In genomic region chr4:147773261-147774184, GRCh38 we compare ENCODE assay signal across 10 cellular contexts. TPM values are rescaled to one million over a fixed set of nuclear protein-coding genes. Genes with fewer than 3 reads are reported as not detected.
A peak's percentile ranks its signal among the peaks of the same experiment; 100 is the strongest.
DNase-seq lines count a peak whose midpoint lies in the region; ATAC-seq and TF ChIP-seq lines count a peak whose summit lies in the region.
"Had no signal": no experiment of that assay in that cellular context is flagged by ENCODE, and none has a peak within 500 bp of the region (broad histone marks: within the 10 kb centered on the region; RNA-seq: fewer than 3 reads in every experiment).

No MANE protein-coding gene starts in this region.

- no peaks in the 10 kb centered on the region for H3K36me3 ChIP-seq in psoas muscle (ENCODE audit: insufficient read depth in 1 of 2, low read depth in 1 of 2)
- H3K36me3 ChIP-seq: lower lobe of right lung had no signal

- H3K27ac ChIP-seq in coronary artery = peak overlapping the region; percentile 44 to 65
- H3K27ac ChIP-seq in psoas muscle = peak overlapping the region; percentile 90
- H3K27ac ChIP-seq: lower lobe of right lung had no signal

- ATAC-seq in GM18858 (IDR thresholded peaks at IDR 0.05; ENCODE audit: unreplicated experiment) = peak; percentile 33
- ATAC-seq in HG03342 (IDR thresholded peaks at IDR 0.05; ENCODE audit: unreplicated experiment) = peak; percentile 49
- ATAC-seq in psoas muscle = peak in 3 of 4 donors; percentile 37 to 60 (median 59)
- ATAC-seq: lower lobe of right lung had no signal

- no peaks in the 10 kb centered on the region for H3K27me3 ChIP-seq in psoas muscle (ENCODE audit: insufficient read depth in 3 of 3, low read length in 2 of 3)

- no peaks in the 10 kb centered on the region for H3K9me3 ChIP-seq in psoas muscle
- H3K9me3 ChIP-seq: lower lobe of right lung had no signal

- intact Hi-C loops in psoas muscle (cut with DNase I) = loop anchor here (2.0 to 5.0 kb wide), 3 partner anchors 15 to 49 kb away; partner anchors contain the start of gene ARHGAP10 (in 1 of the 2)

- DNase-seq in coronary artery (ENCODE audit: low spot score) (no peak), psoas muscle (no peak), NCI-H1092 treated with DMSO at 0.1 percent for 48 hours (lab: John Stamatoyannopoulos, UW) (no peak), NCI-H2081 treated with DMSO at 0.1 percent for 48 hours (lab: John Stamatoyannopoulos, UW) (no peak), medulla oblongata (ENCODE audit: extremely low spot score) (no peak)
- no peak for DNase-seq in activated naive CD4-positive, alpha-beta T cell (lab: John Stamatoyannopoulos, UW)
- DNase-seq: lower lobe of right lung; NK-92 treated with Interleukin-12 subunit alpha and Interleukin-12 subunit beta, amount 100 ng/mL, for 24 hours had no signal

- no peak for TF ChIP-seq CTCF in coronary artery (IDR thresholded peaks at IDR 0.05)
- TF ChIP-seq CTCF in psoas muscle (IDR thresholded peaks at IDR 0.05) = no peak

- H3K4me3 ChIP-seq in coronary artery (peak overlapping the region; percentile 3), psoas muscle (peak overlapping the region; percentile 13)
- H3K4me3 ChIP-seq: lower lobe of right lung had no signal

- peaks cover 86% of the 10 kb centered on the region for H3K4me1 ChIP-seq in psoas muscle

- 28 to 42% (median 31%) methylated on average over 3 of the region's 3 CpGs for WGBS in psoas muscle, 3 donors

RNA-seq across cellular contexts. Expression of gene ARHGAP10, which starts 41.6 kb away (rescaled TPM):
- 10 to 100 TPM; 34.0 to 43.5 (median 37.3) TPM for total RNA-seq in psoas muscle
- 10 to 100 TPM; 28.8 to 30.3 (median 28.8) TPM for polyA plus RNA-seq in psoas muscle
